1 cellular context compared by ENCODE assay signal in the genomic region with DNA sequence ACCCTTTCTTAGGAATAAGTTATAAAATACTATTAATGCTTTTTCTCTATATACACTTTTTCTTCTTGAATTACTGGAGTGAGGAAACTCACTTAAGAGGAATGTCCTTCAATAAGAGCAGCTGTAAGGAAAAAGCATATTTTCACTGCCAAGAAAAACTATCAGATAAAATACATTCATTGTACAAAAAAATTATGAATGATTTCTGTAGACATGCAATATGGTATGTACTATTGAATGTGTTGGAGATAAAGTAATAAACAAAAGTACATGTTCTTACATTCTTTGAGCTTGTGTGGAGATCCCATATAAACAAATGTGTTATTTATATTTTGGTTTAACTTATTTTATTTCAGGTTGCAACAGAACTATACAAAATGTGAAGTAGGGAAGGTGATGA.
TF ChIP-seq lines count a peak whose summit lies in the region.

No MANE protein-coding gene starts in this region.

TF ChIP-seq in GM23338, 12 proteins besides CTCF, POLR2A, EP300 and RAD21 (continued from another document):
- TF ChIP-seq, protein P1, sequence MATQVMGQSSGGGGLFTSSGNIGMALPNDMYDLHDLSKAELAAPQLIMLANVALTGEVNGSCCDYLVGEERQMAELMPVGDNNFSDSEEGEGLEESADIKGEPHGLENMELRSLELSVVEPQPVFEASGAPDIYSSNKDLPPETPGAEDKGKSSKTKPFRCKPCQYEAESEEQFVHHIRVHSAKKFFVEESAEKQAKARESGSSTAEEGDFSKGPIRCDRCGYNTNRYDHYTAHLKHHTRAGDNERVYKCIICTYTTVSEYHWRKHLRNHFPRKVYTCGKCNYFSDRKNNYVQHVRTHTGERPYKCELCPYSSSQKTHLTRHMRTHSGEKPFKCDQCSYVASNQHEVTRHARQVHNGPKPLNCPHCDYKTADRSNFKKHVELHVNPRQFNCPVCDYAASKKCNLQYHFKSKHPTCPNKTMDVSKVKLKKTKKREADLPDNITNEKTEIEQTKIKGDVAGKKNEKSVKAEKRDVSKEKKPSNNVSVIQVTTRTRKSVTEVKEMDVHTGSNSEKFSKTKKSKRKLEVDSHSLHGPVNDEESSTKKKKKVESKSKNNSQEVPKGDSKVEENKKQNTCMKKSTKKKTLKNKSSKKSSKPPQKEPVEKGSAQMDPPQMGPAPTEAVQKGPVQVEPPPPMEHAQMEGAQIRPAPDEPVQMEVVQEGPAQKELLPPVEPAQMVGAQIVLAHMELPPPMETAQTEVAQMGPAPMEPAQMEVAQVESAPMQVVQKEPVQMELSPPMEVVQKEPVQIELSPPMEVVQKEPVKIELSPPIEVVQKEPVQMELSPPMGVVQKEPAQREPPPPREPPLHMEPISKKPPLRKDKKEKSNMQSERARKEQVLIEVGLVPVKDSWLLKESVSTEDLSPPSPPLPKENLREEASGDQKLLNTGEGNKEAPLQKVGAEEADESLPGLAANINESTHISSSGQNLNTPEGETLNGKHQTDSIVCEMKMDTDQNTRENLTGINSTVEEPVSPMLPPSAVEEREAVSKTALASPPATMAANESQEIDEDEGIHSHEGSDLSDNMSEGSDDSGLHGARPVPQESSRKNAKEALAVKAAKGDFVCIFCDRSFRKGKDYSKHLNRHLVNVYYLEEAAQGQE (IDR thresholded peaks at IDR 0.05; ENCODE audit: unreplicated experiment) = no peak
- no peak for TF ChIP-seq CREB1 (CRISPR knock-in tag; IDR thresholded peaks at IDR 0.05; ENCODE audit: low read depth)
- TF ChIP-seq, protein P2, sequence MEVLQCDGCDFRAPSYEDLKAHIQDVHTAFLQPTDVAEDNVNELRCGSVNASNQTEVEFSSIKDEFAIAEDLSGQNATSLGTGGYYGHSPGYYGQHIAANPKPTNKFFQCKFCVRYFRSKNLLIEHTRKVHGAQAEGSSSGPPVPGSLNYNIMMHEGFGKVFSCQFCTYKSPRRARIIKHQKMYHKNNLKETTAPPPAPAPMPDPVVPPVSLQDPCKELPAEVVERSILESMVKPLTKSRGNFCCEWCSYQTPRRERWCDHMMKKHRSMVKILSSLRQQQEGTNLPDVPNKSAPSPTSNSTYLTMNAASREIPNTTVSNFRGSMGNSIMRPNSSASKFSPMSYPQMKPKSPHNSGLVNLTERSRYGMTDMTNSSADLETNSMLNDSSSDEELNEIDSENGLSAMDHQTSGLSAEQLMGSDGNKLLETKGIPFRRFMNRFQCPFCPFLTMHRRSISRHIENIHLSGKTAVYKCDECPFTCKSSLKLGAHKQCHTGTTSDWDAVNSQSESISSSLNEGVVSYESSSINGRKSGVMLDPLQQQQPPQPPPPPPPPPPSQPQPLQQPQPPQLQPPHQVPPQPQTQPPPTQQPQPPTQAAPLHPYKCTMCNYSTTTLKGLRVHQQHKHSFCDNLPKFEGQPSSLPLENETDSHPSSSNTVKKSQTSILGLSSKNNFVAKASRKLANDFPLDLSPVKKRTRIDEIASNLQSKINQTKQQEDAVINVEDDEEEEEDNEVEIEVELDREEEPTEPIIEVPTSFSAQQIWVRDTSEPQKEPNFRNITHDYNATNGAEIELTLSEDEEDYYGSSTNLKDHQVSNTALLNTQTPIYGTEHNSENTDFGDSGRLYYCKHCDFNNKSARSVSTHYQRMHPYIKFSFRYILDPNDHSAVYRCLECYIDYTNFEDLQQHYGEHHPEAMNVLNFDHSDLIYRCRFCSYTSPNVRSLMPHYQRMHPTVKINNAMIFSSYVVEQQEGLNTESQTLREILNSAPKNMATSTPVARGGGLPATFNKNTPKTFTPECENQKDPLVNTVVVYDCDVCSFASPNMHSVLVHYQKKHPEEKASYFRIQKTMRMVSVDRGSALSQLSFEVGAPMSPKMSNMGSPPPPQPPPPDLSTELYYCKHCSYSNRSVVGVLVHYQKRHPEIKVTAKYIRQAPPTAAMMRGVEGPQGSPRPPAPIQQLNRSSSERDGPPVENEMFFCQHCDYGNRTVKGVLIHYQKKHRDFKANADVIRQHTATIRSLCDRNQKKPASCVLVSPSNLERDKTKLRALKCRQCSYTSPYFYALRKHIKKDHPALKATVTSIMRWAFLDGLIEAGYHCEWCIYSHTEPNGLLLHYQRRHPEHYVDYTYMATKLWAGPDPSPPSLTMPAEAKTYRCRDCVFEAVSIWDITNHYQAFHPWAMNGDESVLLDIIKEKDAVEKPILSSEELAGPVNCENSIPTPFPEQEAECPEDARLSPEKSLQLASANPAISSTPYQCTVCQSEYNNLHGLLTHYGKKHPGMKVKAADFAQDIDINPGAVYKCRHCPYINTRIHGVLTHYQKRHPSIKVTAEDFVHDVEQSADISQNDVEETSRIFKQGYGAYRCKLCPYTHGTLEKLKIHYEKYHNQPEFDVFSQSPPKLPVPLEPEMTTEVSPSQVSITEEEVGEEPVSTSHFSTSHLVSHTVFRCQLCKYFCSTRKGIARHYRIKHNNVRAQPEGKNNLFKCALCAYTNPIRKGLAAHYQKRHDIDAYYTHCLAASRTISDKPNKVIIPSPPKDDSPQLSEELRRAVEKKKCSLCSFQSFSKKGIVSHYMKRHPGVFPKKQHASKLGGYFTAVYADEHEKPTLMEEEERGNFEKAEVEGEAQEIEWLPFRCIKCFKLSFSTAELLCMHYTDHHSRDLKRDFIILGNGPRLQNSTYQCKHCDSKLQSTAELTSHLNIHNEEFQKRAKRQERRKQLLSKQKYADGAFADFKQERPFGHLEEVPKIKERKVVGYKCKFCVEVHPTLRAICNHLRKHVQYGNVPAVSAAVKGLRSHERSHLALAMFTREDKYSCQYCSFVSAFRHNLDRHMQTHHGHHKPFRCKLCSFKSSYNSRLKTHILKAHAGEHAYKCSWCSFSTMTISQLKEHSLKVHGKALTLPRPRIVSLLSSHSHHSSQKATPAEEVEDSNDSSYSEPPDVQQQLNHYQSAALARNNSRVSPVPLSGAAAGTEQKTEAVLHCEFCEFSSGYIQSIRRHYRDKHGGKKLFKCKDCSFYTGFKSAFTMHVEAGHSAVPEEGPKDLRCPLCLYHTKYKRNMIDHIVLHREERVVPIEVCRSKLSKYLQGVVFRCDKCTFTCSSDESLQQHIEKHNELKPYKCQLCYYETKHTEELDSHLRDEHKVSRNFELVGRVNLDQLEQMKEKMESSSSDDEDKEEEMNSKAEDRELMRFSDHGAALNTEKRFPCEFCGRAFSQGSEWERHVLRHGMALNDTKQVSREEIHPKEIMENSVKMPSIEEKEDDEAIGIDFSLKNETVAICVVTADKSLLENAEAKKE (CRISPR knock-in tag; IDR thresholded peaks at IDR 0.05) = no peak
- no peak for TF ChIP-seq POLR2AphosphoS5 (IDR thresholded peaks at IDR 0.05; ENCODE audit: low read depth)
- no peak for TF ChIP-seq EZH2 (IDR thresholded peaks at IDR 0.05; ENCODE audit: low read depth, unreplicated experiment)
- no peak for TF ChIP-seq JUNB (IDR thresholded peaks at IDR 0.05; ENCODE audit: unreplicated experiment)
